8 cellular contexts compared by ENCODE assay signal in the genomic region with DNA sequence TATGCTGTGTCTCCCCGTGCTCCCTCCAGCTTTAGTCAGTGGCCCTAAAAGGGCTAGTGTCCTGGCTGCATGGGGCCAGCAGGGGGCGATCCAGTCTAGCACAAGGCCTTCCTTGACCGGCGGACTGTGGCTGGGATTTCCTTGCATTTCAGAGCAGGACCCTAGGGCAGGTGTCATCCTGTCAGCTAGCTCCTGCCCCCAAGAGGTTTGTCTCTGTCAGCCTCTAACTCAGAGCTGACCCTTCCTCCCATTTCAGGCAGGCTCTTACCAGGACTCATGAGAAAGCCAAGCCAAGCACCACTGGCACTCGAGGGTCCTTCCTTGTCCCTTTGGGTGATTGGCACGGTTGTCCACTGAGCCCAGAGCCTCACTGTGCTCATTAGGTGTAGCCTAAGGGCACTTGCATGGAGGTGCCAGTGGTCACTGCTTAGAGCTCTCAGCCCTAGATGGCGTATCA.
A peak's percentile ranks its signal among the peaks of the same experiment; 100 is the strongest.
DNase-seq lines count a peak whose midpoint lies in the region; ATAC-seq and TF ChIP-seq lines count a peak whose summit lies in the region.

No MANE protein-coding gene starts in this region.

- H3K79me2 ChIP-seq in mammary epithelial cell (ENCODE audit: insufficient read depth, low read length): no peaks in the 10 kb centered on the region

- CTCF ChIA-PET in mammary epithelial cell (lab: Charles Lee; ENCODE audit: low non-redundant PET): no interaction called here

- H3K36me3 ChIP-seq in RWPE2 (ENCODE audit: low read depth) (no peaks in the 10 kb centered on the region), mammary epithelial cell (ENCODE audit: insufficient read depth, low read length) (no peaks in the 10 kb centered on the region)

- no peaks in the 10 kb centered on the region for H3K27me3 ChIP-seq in RWPE2 (ENCODE audit: insufficient read depth, poor library complexity, severe bottlenecking)
- H3K27me3 ChIP-seq in mammary epithelial cell (ENCODE audit: insufficient read depth, low read length): no peaks in the 10 kb centered on the region

- in situ Hi-C loops in G401 (cut with HindIII; ENCODE audit: low sequenced_read_pairs): no loop called here
- in situ Hi-C loops in mammary epithelial cell (cut with MboI; ENCODE audit: low sequenced_read_pairs in 2 of 2): no loop called here

- no peak overlapping the region for H3K9ac ChIP-seq in mammary epithelial cell (ENCODE audit: insufficient read depth, low read length)

- BruUV-seq in mammary epithelial cell (replicated peaks; lab: Mats Ljungman, UMichigan): no TSS peak

- DNase-seq in G401 (ENCODE audit: low spot score) (peak; percentile 8), RWPE2 (ENCODE audit: low spot score) (no peak), mammary epithelial cell (no peak), myocyte (ENCODE audit: low read depth) (peak; percentile 28), DMS153 treated with DMSO at 0.1 percent for 48 hours (lab: John Stamatoyannopoulos, UW; ENCODE audit: unreplicated experiment) (no peak), NCI-H2107 (lab: John Stamatoyannopoulos, UW) (no peak)

- dilution Hi-C loops in mammary epithelial cell (cut with HindIII; ENCODE audit: low sequenced_read_pairs): loop anchor here (5.0 kb wide), 2 partner anchors 40 to 85 kb away; no protein-coding TSS in a partner anchor

- ATAC-seq in GM19438 (IDR thresholded peaks at IDR 0.05; ENCODE audit: low read depth, unreplicated experiment): peak; percentile 65
- ATAC-seq in HG03342 (IDR thresholded peaks at IDR 0.05; ENCODE audit: unreplicated experiment): peak; percentile 94
- no peak; the same call in 2 of the 3 replicates for ATAC-seq in RWPE2 (ENCODE audit: low read depth)

- no peak overlapping the region for H3K4me3 ChIP-seq in RWPE2 (ENCODE audit: severe bottlenecking)
- no peak overlapping the region for H3K4me3 ChIP-seq in mammary epithelial cell (replicated peaks in 1 of 3; ENCODE audit: insufficient read depth in 1 of 3, low read depth in 2 of 3, low read length in 3 of 3)

- TF ChIP-seq CTCF in RWPE2 (IDR thresholded peaks at IDR 0.05; ENCODE audit: poor library complexity, severe bottlenecking) (peak; percentile 28), mammary epithelial cell (conservative IDR thresholded peaks at IDR 0.05 in 1 of 2, IDR thresholded peaks at IDR 0.05 in 1 of 2; ENCODE audit: extremely low read depth in 1 of 2, insufficient read depth in 1 of 2, low read depth in 1 of 2, low read length in 2 of 2) (peak; percentile 46 to 51)

- H2AFZ ChIP-seq in mammary epithelial cell (ENCODE audit: low read depth, low read length): no peak overlapping the region

- no peaks in the 10 kb centered on the region for H4K20me1 ChIP-seq in mammary epithelial cell (ENCODE audit: insufficient read depth, low read length)

- H3K4me1 ChIP-seq in RWPE2 (ENCODE audit: insufficient read depth, poor library complexity, severe bottlenecking): no peaks in the 10 kb centered on the region
- H3K4me1 ChIP-seq in mammary epithelial cell (ENCODE audit: insufficient read depth, low read length): peaks cover 2% of the 10 kb centered on the region

- H3K4me2 ChIP-seq in mammary epithelial cell (ENCODE audit: insufficient read depth, low read depth, low read length): no peak overlapping the region

- 46% methylated on average over 7 of the region's 7 CpGs for WGBS in mammary epithelial cell (ENCODE audit: low coverage, missing lambda C conversion rate)

- H3K9me3 ChIP-seq in RWPE2 (ENCODE audit: severe bottlenecking) (no peaks in the 10 kb centered on the region), mammary epithelial cell (replicated peaks; ENCODE audit: insufficient read depth, low read length) (no peaks in the 10 kb centered on the region)

- intact Hi-C loops in mammary epithelial cell (cut with micrococcal nuclease): no loop called here

- H3K27ac ChIP-seq in RWPE2 (ENCODE audit: poor library complexity, severe bottlenecking) (no peak overlapping the region), mammary epithelial cell (ENCODE audit: insufficient read depth, low read depth, low read length) (no peak overlapping the region)

Comparison
In these comparisons a context has a peak if more than half of its experiments do, and no peak if none do; other contexts are left out.
1. DNase-seq: peak in G401 (single experiment) and myocyte (single experiment); none in RWPE2 (single experiment), mammary epithelial cell (single experiment), DMS153 treated with DMSO at 0.1 percent for 48 hours (single experiment) and NCI-H2107 (single experiment).